ENCODE assay signal across 17 cellular contexts in genomic region chr14:68653108-68653507, GRCh38.
DNase-seq lines count a peak whose midpoint lies in the region; ATAC-seq, FAIRE-seq and TF ChIP-seq lines count a peak whose summit lies in the region.
"Had no signal": no experiment of that assay in that cellular context is flagged by ENCODE, and none has a peak within 500 bp of the region (broad histone marks: within the 10 kb centered on the region; RNA-seq: fewer than 3 reads in every experiment).

No MANE protein-coding gene starts in this region.

- TF ChIP-seq CTCF in WTC11 (IDR thresholded peaks at IDR 0.05): no peak
- TF ChIP-seq CTCF in kidney (IDR thresholded peaks at IDR 0.05; ENCODE audit: borderline replicate concordance, extremely low read depth, insufficient read depth): no peak

- H3K4me1 ChIP-seq in muscle layer of colon (ENCODE audit: insufficient read depth, low read length) (peaks cover 68% of the 10 kb centered on the region), stomach smooth muscle (ENCODE audit: control insufficient read depth, insufficient read depth, low read length) (peaks cover 70% of the 10 kb centered on the region), kidney (ENCODE audit: control insufficient read depth in 1 of 2, insufficient read depth in 1 of 2, low read depth in 1 of 2, low read length in 2 of 2) (peaks cover 0 to 3% of the 10 kb centered on the region in 2 donors)

- CTCF ChIA-PET in WTC11 (lab: Charles Lee): no interaction called here

- H3K36me3 ChIP-seq in muscle layer of colon (ENCODE audit: insufficient read depth, low read length) (no peaks in the 10 kb centered on the region), stomach smooth muscle (ENCODE audit: control insufficient read depth in 2 of 2, insufficient read depth in 2 of 2, low read length in 2 of 2) (no peaks in the 10 kb centered on the region), kidney (ENCODE audit: control insufficient read depth in 1 of 2, insufficient read depth in 2 of 2, low read length in 2 of 2) (no peaks in the 10 kb centered on the region)

- H3K27me3 Mint-ChIP-seq in WTC11 (ENCODE audit: low read depth): no peaks in the 10 kb centered on the region

- H3K9me3 ChIP-seq in muscle layer of colon (ENCODE audit: low read length): no peaks in the 10 kb centered on the region
- no peaks in the 10 kb centered on the region for H3K9me3 ChIP-seq in stomach smooth muscle (ENCODE audit: control insufficient read depth in 2 of 2, low read length in 2 of 2)
- H3K9me3 ChIP-seq in kidney (ENCODE audit: control insufficient read depth in 1 of 2, low read length in 2 of 2): no peaks in the 10 kb centered on the region

- POLR2A ChIA-PET in WTC11 (lab: Charles Lee): no interaction called here

- H3K9ac ChIP-seq in muscle layer of colon (ENCODE audit: low read length) (no peak overlapping the region), stomach smooth muscle (ENCODE audit: low read length in 2 of 2) (peak overlapping the region in 1 of 2 donors; percentile 70), kidney (ENCODE audit: low read length in 2 of 2) (no peak overlapping the region)

- H3K27me3 ChIP-seq in muscle layer of colon (ENCODE audit: control insufficient read depth in 1 of 2, insufficient read depth in 2 of 2, low read length in 2 of 2) (no peaks in the 10 kb centered on the region), stomach smooth muscle (ENCODE audit: control insufficient read depth in 1 of 2, insufficient read depth in 2 of 2, low read length in 2 of 2) (no peaks in the 10 kb centered on the region)

- no peaks in the 10 kb centered on the region for H3K36me3 Mint-ChIP-seq in WTC11
- H3K36me3 Mint-ChIP-seq in stimulated activated effector memory CD8-positive, alpha-beta T cell treated with anti-CD3 and anti-CD28 coated beads, Interleukin-12 subunit alpha, Interleukin-12 subunit beta, amount 100 ng/mL, for 72 hours: no peaks in the 10 kb centered on the region
- H3K36me3 Mint-ChIP-seq: CD8-positive, alpha-beta T cell had no signal

- intact Hi-C loops in kidney (cut with DNase I): no loop called here

- no peak for FAIRE-seq in kidney (lab: Jason Lieb, UNC)
- FAIRE-seq: H1 had no signal

- no peaks in the 10 kb centered on the region; the same call in 1 of the 2 replicates for H3K9me3 Mint-ChIP-seq in WTC11
- H3K9me3 Mint-ChIP-seq in stimulated activated effector memory CD8-positive, alpha-beta T cell treated with anti-CD3 and anti-CD28 coated beads, Interleukin-12 subunit alpha, Interleukin-12 subunit beta, amount 100 ng/mL, for 72 hours: no peaks in the 10 kb centered on the region
- H3K9me3 Mint-ChIP-seq: CD8-positive, alpha-beta T cell; HFFc6 had no signal

- no peak for ATAC-seq in WTC11
- ATAC-seq in stimulated activated effector memory CD8-positive, alpha-beta T cell treated with anti-CD3 and anti-CD28 coated beads, Interleukin-12 subunit alpha, Interleukin-12 subunit beta, amount 100 ng/mL, for 72 hours: no peak
- no peak for ATAC-seq in HG03139 (IDR thresholded peaks at IDR 0.05; ENCODE audit: unreplicated experiment)
- ATAC-seq: CD8-positive, alpha-beta T cell; PC-3 had no signal

- DNase-seq in WTC11 (ENCODE audit: low spot score) (no peak), ecto neural progenitor cell (ENCODE audit: low spot score) (peak; percentile 20), kidney (no peak)
- no peak for DNase-seq in stimulated activated CD4-positive, alpha-beta T cell treated with anti-CD3 and anti-CD28 coated beads, Interleukin-2, amount 100 ng/mL, for 24 hours
- DNase-seq in stimulated activated effector memory CD8-positive, alpha-beta T cell treated with anti-CD3 and anti-CD28 coated beads, Interleukin-12 subunit alpha, Interleukin-12 subunit beta, amount 100 ng/mL, for 72 hours (ENCODE audit: low spot score in 2 of 2): no peak
- DNase-seq: GF-D8; HFFc6; KG1; NCI-H1048; NCI-H69; NK-92 treated with Interleukin-12 subunit alpha and Interleukin-12 subunit beta, amount 100 ng/mL, for 24 hours; PC-3 had no signal

- peaks cover 16% of the 10 kb centered on the region for H3K4me1 Mint-ChIP-seq in WTC11
- no peaks in the 10 kb centered on the region for H3K4me1 Mint-ChIP-seq in stimulated activated effector memory CD8-positive, alpha-beta T cell treated with anti-CD3 and anti-CD28 coated beads, Interleukin-12 subunit alpha, Interleukin-12 subunit beta, amount 100 ng/mL, for 72 hours

- H3K27ac ChIP-seq in muscle layer of colon (ENCODE audit: low read depth, low read length) (peak overlapping the region; percentile 88), stomach smooth muscle (ENCODE audit: low read length) (peak overlapping the region; percentile 97), kidney (ENCODE audit: low read depth in 2 of 2, low read length in 2 of 2) (no peak overlapping the region)

- H3K27ac Mint-ChIP-seq in WTC11: no peak overlapping the region
- no peak overlapping the region for H3K27ac Mint-ChIP-seq in stimulated activated effector memory CD8-positive, alpha-beta T cell treated with anti-CD3 and anti-CD28 coated beads, Interleukin-12 subunit alpha, Interleukin-12 subunit beta, amount 100 ng/mL, for 72 hours
- H3K27ac Mint-ChIP-seq: CD8-positive, alpha-beta T cell; HFFc6 had no signal

- H3K4me3 ChIP-seq in muscle layer of colon (ENCODE audit: low read depth in 1 of 2, low read length in 2 of 2) (no peak overlapping the region), stomach smooth muscle (ENCODE audit: low read length in 2 of 2) (no peak overlapping the region), kidney (ENCODE audit: low read length in 2 of 2) (no peak overlapping the region)

- no peak overlapping the region for H3K4me3 Mint-ChIP-seq in WTC11
- H3K4me3 Mint-ChIP-seq in stimulated activated effector memory CD8-positive, alpha-beta T cell treated with anti-CD3 and anti-CD28 coated beads, Interleukin-12 subunit alpha, Interleukin-12 subunit beta, amount 100 ng/mL, for 72 hours: no peak overlapping the region
- H3K4me3 Mint-ChIP-seq: CD8-positive, alpha-beta T cell; HFFc6 had no signal

TF ChIP-seq in WTC11, 78 proteins besides CTCF, POLR2A, EP300 and RAD21:
- TF ChIP-seq CBFB (CRISPR knock-in tag; IDR thresholded peaks at IDR 0.05; ENCODE audit: low read depth) (no peak), FOXP4 (CRISPR knock-in tag; IDR thresholded peaks at IDR 0.05) (no peak), ZNF416 (CRISPR knock-in tag; IDR thresholded peaks at IDR 0.05) (no peak), GRHL2 (CRISPR knock-in tag; IDR thresholded peaks at IDR 0.05; ENCODE audit: insufficient replicate concordance, severe bottlenecking) (no peak), CDX4 (CRISPR knock-in tag; IDR thresholded peaks at IDR 0.05; ENCODE audit: borderline replicate concordance) (no peak), ZNF121 (CRISPR knock-in tag; IDR thresholded peaks at IDR 0.05) (peak; percentile 56; the same call in 1 of the 2 replicates), OVOL2 (CRISPR knock-in tag; IDR thresholded peaks at IDR 0.05; ENCODE audit: borderline replicate concordance) (no peak)

Comparison
In these comparisons a context has a peak if more than half of its experiments do, and no peak if none do; other contexts are left out.
1. H3K27ac ChIP-seq: peak in muscle layer of colon (single experiment) and stomach smooth muscle (single experiment); none in kidney (0 of 2).